In the genomic region with DNA sequence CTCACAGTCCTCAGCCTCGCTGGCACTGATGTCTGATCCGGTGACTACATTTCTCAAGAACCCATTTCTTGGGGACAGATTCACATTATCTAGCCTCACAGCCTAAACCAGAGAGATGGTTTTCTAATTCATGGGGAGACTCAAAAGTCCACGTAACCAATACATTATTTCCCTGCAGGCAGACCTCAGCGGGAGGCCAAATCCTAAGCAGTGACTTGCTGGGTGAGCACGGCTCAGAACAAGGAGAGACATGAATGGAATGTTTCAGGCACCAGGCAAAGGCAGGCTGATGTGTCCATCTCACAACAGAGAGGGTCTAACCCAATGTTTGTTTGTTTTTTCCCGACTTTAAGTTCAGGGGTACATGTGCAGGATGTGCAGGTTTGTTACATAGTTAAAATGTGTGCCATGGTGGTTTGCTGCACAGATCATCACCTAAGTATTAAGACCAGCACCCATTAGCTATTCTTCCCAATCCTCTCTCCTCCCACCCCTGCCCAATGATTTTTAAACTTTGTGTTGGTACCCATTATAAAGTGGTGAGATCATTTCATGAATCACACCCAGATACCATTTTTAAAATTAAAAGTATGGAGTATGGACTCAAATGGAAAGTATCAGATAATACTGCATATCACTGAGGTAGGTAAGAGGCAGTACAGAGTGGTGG, we compare ENCODE assay signal across 14 cellular contexts. TPM values are rescaled to one million over a fixed set of nuclear protein-coding genes. Genes with fewer than 3 reads are reported as not detected.
DNase-seq lines count a peak whose midpoint lies in the region; ATAC-seq and TF ChIP-seq lines count a peak whose summit lies in the region.
"Had no signal": no experiment of that assay in that cellular context is flagged by ENCODE, and none has a peak within 500 bp of the region (broad histone marks: within the 10 kb centered on the region; RNA-seq: fewer than 3 reads in every experiment).

No MANE protein-coding gene starts in this region.

- peaks cover 19% of the 10 kb centered on the region for H3K4me1 Mint-ChIP-seq in Caco-2 (ENCODE audit: low read depth, unreplicated experiment)
- H3K4me1 Mint-ChIP-seq: memory B cell had no signal

- H4K8ac ChIP-seq in mesenchymal stem cell (ENCODE audit: low read length) = no peak overlapping the region

- H3K4me2 ChIP-seq in mesenchymal stem cell (ENCODE audit: low read length, poor library complexity, severe bottlenecking) = peak overlapping the region; percentile 41

- peak overlapping the region; percentile 96 for H3K27ac ChIP-seq in mesenchymal stem cell (ENCODE audit: low read length, poor library complexity, severe bottlenecking)
- H3K27ac ChIP-seq: cardiac muscle cell, transverse colon had no signal

- no peak overlapping the region for H3K4ac ChIP-seq in mesenchymal stem cell (ENCODE audit: low read depth in 1 of 2, low read length in 2 of 2)

- no peaks in the 10 kb centered on the region for H3K27me3 Mint-ChIP-seq in Caco-2 (ENCODE audit: insufficient read depth, unreplicated experiment)

- POLR2A ChIA-PET in Caco-2 (lab: Charles Lee) = no interaction called here

- TF ChIP-seq CTCF in choroid plexus epithelial cell (conservative IDR thresholded peaks at IDR 0.05; ENCODE audit: low read depth, low read length) (no peak), Caco-2 (IDR thresholded peaks at IDR 0.05; ENCODE audit: insufficient read depth in 1 of 2, low read depth in 1 of 2, low read length in 1 of 2, severe bottlenecking in 1 of 2, unreplicated experiment in 1 of 2) (no peak)

- ATAC-seq in HG03442 (IDR thresholded peaks at IDR 0.05; ENCODE audit: unreplicated experiment) = no peak
- ATAC-seq in GM18505 (IDR thresholded peaks at IDR 0.05; ENCODE audit: unreplicated experiment) = no peak

- H2BK12ac ChIP-seq in mesenchymal stem cell (ENCODE audit: low read length in 2 of 2) = no peak overlapping the region

- H4K91ac ChIP-seq in mesenchymal stem cell (ENCODE audit: low read length) = no peak overlapping the region

- H3K9me3 Mint-ChIP-seq in Caco-2 (ENCODE audit: unreplicated experiment) = no peaks in the 10 kb centered on the region
- H3K9me3 Mint-ChIP-seq: activated CD4-positive, alpha-beta memory T cell treated with anti-CD3 and anti-CD28 coated beads for 36 hours; memory B cell; T-helper 2 cell treated with Interferon-gamma antibody and Interleukin-4, amounts not matched to agents 5 μg/mL and 100 μg/mL, for 36 hours had no signal

- H3K27me3 ChIP-seq in mesenchymal stem cell (ENCODE audit: control insufficient read depth in 1 of 2, insufficient read depth in 1 of 2, low read length in 2 of 2) (no peaks in the 10 kb centered on the region), Caco-2 (replicated peaks; ENCODE audit: control insufficient read depth, insufficient read depth, low read length) (no peaks in the 10 kb centered on the region)
- H3K27me3 ChIP-seq: cardiac muscle cell, transverse colon had no signal

- H3K36me3 ChIP-seq in mesenchymal stem cell (ENCODE audit: control insufficient read depth in 1 of 2, insufficient read depth in 2 of 2, low read depth in 1 of 2, low read length in 2 of 2) (peaks cover 0 to 4% of the 10 kb centered on the region in 2 experiments), Caco-2 (ENCODE audit: control insufficient read depth, insufficient read depth, low read length) (no peaks in the 10 kb centered on the region)
- H3K36me3 ChIP-seq: cardiac muscle cell, transverse colon had no signal

- no peak overlapping the region for H3K18ac ChIP-seq in mesenchymal stem cell (ENCODE audit: low read depth in 1 of 2, low read length in 2 of 2)

- H3K4me3 Mint-ChIP-seq in Caco-2 (ENCODE audit: unreplicated experiment) = no peak overlapping the region
- H3K4me3 Mint-ChIP-seq: activated CD4-positive, alpha-beta memory T cell treated with anti-CD3 and anti-CD28 coated beads for 36 hours; memory B cell; T-helper 2 cell treated with Interferon-gamma antibody and Interleukin-4, amounts not matched to agents 5 μg/mL and 100 μg/mL, for 36 hours had no signal

- H3K36me3 Mint-ChIP-seq in Caco-2 (ENCODE audit: insufficient read depth, unreplicated experiment) = no peaks in the 10 kb centered on the region
- H3K36me3 Mint-ChIP-seq: activated CD4-positive, alpha-beta memory T cell treated with anti-CD3 and anti-CD28 coated beads for 36 hours; memory B cell had no signal

- no peak overlapping the region for H3K14ac ChIP-seq in mesenchymal stem cell (ENCODE audit: low read length in 2 of 2)

- TF ChIP-seq POLR2A in GM18505 (IDR thresholded peaks at IDR 0.05; ENCODE audit: borderline replicate concordance, extremely low read depth, insufficient read depth, insufficient read length) = no peak

- CTCF ChIA-PET in Caco-2 (lab: Charles Lee) = interaction anchor here (0.7 kb wide), 1 partner anchor 24 kb away, joined by 3 read pairs; no protein-coding TSS in a partner anchor

- no peak overlapping the region for H2BK15ac ChIP-seq in mesenchymal stem cell (ENCODE audit: low read depth, poor library complexity, severe bottlenecking)

- no peak overlapping the region for H2BK120ac ChIP-seq in mesenchymal stem cell (ENCODE audit: low read depth, low read length)

- peak overlapping the region; percentile 93 for H2BK5ac ChIP-seq in mesenchymal stem cell (ENCODE audit: low read depth, low read length, poor library complexity, severe bottlenecking)

- peaks cover 22% of the 10 kb centered on the region for H3K79me1 ChIP-seq in mesenchymal stem cell (replicated peaks; ENCODE audit: low read length, poor library complexity, severe bottlenecking)

- 55% methylated on average over 5 of the region's 6 CpGs for WGBS in mesenchymal stem cell

- H3K4me1 ChIP-seq in mesenchymal stem cell (ENCODE audit: control insufficient read depth, insufficient read depth, low read depth, low read length) (peaks cover 17% of the 10 kb centered on the region), Caco-2 (peaks cover 21% of the 10 kb centered on the region)
- H3K4me1 ChIP-seq: transverse colon had no signal

- H3K9ac ChIP-seq in mesenchymal stem cell (ENCODE audit: low read length) = no peak overlapping the region

- peak overlapping the region; percentile 99 for H2AK5ac ChIP-seq in mesenchymal stem cell (ENCODE audit: low read length, severe bottlenecking)

- DNase-seq in AG08395 (ENCODE audit: low spot score) (peak; percentile 47), NCI-H226 (peak; percentile 64), choroid plexus epithelial cell (ENCODE audit: low read depth) (peak; percentile 86), mesenchymal stem cell (peak; percentile 33), T-helper 2 cell (no peak), Caco-2 (no peak)
- DNase-seq: activated CD4-positive, alpha-beta memory T cell treated with anti-CD3 and anti-CD28 coated beads for 36 hours; activated effector memory CD4-positive, alpha-beta T cell treated with Interleukin-2 at 50 U/mL for 16 hours; transverse colon had no signal

- H2AFZ ChIP-seq in mesenchymal stem cell (ENCODE audit: low read depth, low read length) = no peak overlapping the region

- intact Hi-C loops in Caco-2 (cut with micrococcal nuclease; ENCODE audit: unreplicated experiment) = loop anchor here (5.0 kb wide), 1 partner anchor 52 kb away; the partner anchor contains the start of gene SCD5

- no TSS peak for BruUV-seq in Caco-2 (replicated peaks; lab: Mats Ljungman, UMichigan)

- no peak overlapping the region for H3K27ac Mint-ChIP-seq in Caco-2 (ENCODE audit: unreplicated experiment)
- H3K27ac Mint-ChIP-seq: activated CD4-positive, alpha-beta memory T cell treated with anti-CD3 and anti-CD28 coated beads for 36 hours; memory B cell; T-helper 2 cell treated with Interferon-gamma antibody and Interleukin-4, amounts not matched to agents 5 μg/mL and 100 μg/mL, for 36 hours had no signal

- H3K9me3 ChIP-seq in mesenchymal stem cell (ENCODE audit: control insufficient read depth, low read length) = no peaks in the 10 kb centered on the region
- H3K9me3 ChIP-seq in Caco-2 = no peaks in the 10 kb centered on the region
- H3K9me3 ChIP-seq: transverse colon had no signal

- H3K4me3 ChIP-seq in choroid plexus epithelial cell (ENCODE audit: low read depth, low read length) = no peak overlapping the region
- no peak overlapping the region for H3K4me3 ChIP-seq in mesenchymal stem cell (ENCODE audit: insufficient read depth in 1 of 2, low read depth in 1 of 2, low read length in 2 of 2)
- no peak overlapping the region for H3K4me3 ChIP-seq in Caco-2 (ENCODE audit: low read depth, low read length)
- H3K4me3 ChIP-seq: cardiac muscle cell, transverse colon had no signal

- no peak overlapping the region for H3K23ac ChIP-seq in mesenchymal stem cell (ENCODE audit: low read length in 2 of 2)

RNA-seq across cellular contexts. Expression of gene SCD5, which starts 53.3 kb away (rescaled TPM):
- 5.9 TPM for polyA plus RNA-seq in mesenchymal stem cell (2013, experiment 1 of 2)
- 6.0 TPM for polyA plus RNA-seq in mesenchymal stem cell (2013, experiment 2 of 2)
- 2.7 and 3.4 TPM in 2 replicates for total RNA-seq in Caco-2 (2022)

Comparison
In these comparisons a context has a peak if more than half of its experiments do, and no peak if none do; other contexts are left out.
1. DNase-seq: peak in AG08395 (single experiment), NCI-H226 (single experiment), choroid plexus epithelial cell (single experiment) and mesenchymal stem cell (single experiment); none in T-helper 2 cell (0 of 5) and Caco-2 (0 of 2).